ENCODE assay signal across 1 cellular context in the genomic region with DNA sequence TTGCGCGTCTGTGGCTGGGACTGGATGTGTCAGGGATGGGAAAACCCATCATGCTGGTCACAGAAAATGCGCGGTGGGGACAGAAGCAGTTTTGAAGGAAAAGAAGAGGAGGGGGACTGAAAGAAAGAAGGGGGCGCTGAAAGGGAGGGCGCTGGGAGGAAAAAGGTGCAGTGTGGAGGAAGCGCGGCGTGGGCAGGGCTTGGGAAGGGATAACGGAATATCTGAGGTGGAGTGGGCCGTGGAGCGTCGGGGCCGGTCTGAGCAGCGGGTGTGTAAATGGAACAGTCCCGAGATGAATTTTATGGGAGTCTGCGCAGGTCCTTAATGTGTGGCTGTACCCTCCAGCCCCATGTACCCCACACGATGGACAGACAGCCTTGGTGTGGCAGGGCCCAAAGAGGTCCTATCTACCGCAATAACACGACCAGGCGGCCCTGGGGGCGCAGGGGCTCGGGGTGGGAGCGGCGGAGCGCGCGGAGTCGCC.
TF ChIP-seq lines count a peak whose summit lies in the region.

No MANE protein-coding gene starts in this region.

TF ChIP-seq in H1, 55 proteins besides CTCF, POLR2A, EP300 and RAD21:
- peak; percentile 32; the same call in 1 of the 2 replicates for TF ChIP-seq RBBP5 (IDR thresholded peaks at IDR 0.05; ENCODE audit: borderline replicate concordance, low read depth, low read length)
- TF ChIP-seq, protein P1, sequence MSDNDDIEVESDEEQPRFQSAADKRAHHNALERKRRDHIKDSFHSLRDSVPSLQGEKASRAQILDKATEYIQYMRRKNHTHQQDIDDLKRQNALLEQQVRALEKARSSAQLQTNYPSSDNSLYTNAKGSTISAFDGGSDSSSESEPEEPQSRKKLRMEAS (IDR thresholded peaks at IDR 0.05), result no peak
- TF ChIP-seq KDM4A (IDR thresholded peaks at IDR 0.05; ENCODE audit: low read depth, low read length, severe bottlenecking), result peak; percentile 1
- peak; percentile 25 for TF ChIP-seq SAP30 (IDR thresholded peaks at IDR 0.05; ENCODE audit: insufficient read depth, insufficient replicate concordance, low read length)
- no peak for TF ChIP-seq RFX5 (IDR thresholded peaks at IDR 0.05; ENCODE audit: borderline replicate concordance, low read depth, low read length)
TF ChIP-seq in H1: peak in this region for 3.
